ENCODE assay signal across 8 cellular contexts in the genomic region with DNA sequence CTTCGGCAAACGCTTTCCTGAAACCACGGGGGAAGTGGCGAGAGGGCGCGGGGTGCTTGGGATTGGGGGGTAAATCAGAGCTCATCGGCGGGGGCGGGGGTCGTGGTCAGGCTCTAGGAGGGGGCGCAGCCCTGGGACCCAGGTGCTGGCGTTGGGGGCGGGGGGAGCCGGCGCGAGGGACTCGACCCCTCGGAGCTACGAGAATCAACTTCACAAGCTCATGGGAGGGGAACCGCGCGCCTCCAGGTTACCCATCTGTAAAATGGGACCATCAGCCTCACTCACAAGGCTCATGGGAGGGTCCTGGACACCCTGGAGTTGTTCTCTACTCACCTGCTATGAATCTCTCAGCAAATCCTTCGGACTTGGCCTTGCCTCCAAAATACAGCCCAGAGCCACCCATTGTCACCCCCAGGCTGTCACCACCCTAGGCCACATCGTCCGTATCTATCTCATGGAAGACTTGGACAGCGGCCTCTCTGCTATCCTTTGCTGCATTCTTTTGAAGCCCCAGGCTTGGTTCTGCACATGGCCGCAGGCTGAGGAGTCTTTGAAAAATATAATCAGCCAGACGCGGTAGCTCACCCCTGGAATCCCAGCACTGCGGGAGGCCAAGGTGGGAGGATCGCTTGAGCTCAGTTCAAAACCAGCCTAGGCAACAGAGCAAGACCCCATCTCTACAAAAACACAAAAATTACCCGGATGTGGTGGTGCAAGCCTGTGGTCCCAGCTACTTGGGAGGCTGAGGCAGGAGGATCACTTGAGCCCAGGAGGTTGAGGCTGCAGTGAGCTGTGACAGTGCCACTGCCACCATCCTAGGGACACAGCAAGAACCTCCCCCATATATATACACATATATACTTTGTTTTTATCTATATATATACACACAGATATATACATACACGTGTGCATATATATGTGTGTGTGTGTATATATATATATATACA. TPM values are rescaled to one million over a fixed set of nuclear protein-coding genes. Genes with fewer than 3 reads are reported as not detected.
DNase-seq lines count a peak whose midpoint lies in the region; ATAC-seq and TF ChIP-seq lines count a peak whose summit lies in the region.

No MANE protein-coding gene starts in this region.

- TF ChIP-seq CTCF in left lung (IDR thresholded peaks at IDR 0.05), result no peak

- H3K9me3 ChIP-seq in left lung, result no peaks in the 10 kb centered on the region

- H3K4me3 ChIP-seq in left lung, result peak overlapping the region; percentile 51 to 75

- intact Hi-C loops in left lung (cut with DNase I), result no loop called here

- H3K27me3 ChIP-seq in left lung, result no peaks in the 10 kb centered on the region

- ATAC-seq in left lung (no peak), HG03342 (IDR thresholded peaks at IDR 0.05; ENCODE audit: unreplicated experiment) (no peak)

- peaks cover 0 to 5% of the 10 kb centered on the region in 2 donors for H3K36me3 ChIP-seq in left lung

- H3K27ac ChIP-seq in angular gyrus (ENCODE audit: low read depth, low read length), result peak overlapping the region; percentile 93
- H3K27ac ChIP-seq in left lung, result peak overlapping the region; percentile 81 to 91
- H3K27ac ChIP-seq in temporal lobe (ENCODE audit: low read depth, low read length), result peak overlapping the region; percentile 90

- DNase-seq in activated CD4-positive, alpha-beta T cell treated with anti-CD3 and anti-CD28 coated beads for 48 hours, result peak; percentile 17
- DNase-seq in activated CD4-positive, alpha-beta T cell treated with anti-CD3 and anti-CD28 coated beads for 1 hour, result no peak
- DNase-seq in left lung (no peak), DMS153 (lab: John Stamatoyannopoulos, UW) (no peak), SHP77 treated with DMSO at 0.1 percent for 48 hours (lab: John Stamatoyannopoulos, UW) (no peak)

- peaks cover 23 to 57% of the 10 kb centered on the region in 2 donors for H3K4me1 ChIP-seq in left lung

RNA-seq across cellular contexts. Expression of gene RANBP3, which starts 0.9 kb away (rescaled TPM):
- total RNA-seq in left lung (10 to 100 TPM; 64.6 to 69.0 TPM), temporal lobe (31.0 TPM)
